1 cellular context compared by ENCODE assay signal in the genomic region with DNA sequence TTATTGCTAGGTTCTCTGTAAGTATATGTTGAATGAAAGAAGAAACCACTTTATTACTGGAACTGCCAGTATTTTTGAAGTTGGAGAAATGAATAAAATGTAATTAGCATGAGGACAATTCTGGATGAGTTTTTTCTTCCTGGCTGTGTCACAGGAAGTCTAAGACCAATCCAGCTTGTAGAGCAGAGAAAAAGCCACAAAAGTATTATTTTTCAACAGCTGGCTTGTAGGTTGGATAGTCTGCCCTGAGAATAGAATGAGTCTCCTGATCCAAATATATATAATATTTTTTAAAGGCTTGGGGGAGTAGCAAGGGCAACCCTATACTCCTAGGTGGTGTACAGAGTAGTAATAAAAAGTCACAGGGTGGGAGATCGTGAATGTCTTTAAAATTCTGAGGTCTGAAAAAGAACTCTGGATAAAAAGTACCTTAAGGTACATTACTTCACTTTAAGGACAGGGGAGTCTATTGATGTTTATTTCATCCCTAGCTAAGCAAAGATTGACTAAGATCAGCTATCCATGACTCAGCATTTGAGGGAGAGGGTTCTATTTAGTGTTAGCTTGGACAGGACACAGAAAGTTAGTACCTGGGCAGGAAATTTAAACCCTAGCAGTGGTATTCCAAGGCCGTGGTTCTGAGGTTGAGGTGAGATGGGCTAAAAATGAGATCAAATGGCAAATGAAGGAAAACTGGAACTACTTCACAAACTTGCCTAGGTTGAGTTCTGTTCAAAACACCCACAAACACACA.
TF ChIP-seq lines count a peak whose summit lies in the region.

No MANE protein-coding gene starts in this region.

TF ChIP-seq in K562, 482 proteins besides CTCF, POLR2A, EP300 and RAD21 (continued from another document and continues in another):
- TF ChIP-seq, protein P1, sequence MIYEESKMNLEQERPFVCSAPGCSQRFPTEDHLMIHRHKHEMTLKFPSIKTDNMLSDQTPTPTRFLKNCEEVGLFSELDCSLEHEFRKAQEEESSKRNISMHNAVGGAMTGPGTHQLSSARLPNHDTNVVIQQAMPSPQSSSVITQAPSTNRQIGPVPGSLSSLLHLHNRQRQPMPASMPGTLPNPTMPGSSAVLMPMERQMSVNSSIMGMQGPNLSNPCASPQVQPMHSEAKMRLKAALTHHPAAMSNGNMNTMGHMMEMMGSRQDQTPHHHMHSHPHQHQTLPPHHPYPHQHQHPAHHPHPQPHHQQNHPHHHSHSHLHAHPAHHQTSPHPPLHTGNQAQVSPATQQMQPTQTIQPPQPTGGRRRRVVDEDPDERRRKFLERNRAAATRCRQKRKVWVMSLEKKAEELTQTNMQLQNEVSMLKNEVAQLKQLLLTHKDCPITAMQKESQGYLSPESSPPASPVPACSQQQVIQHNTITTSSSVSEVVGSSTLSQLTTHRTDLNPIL (CRISPR knock-in tag; IDR thresholded peaks at IDR 0.05): no peak
- TF ChIP-seq DPF2 (IDR thresholded peaks at IDR 0.05) (peak; percentile 65), FOSL1 (tag; conservative IDR thresholded peaks at IDR 0.05) (peak; percentile 18; the same call in 1 of the 2 replicates), SMARCA4 (IDR thresholded peaks at IDR 0.05) (peak; percentile 57), MECOM (CRISPR knock-in tag; IDR thresholded peaks at IDR 0.05) (no peak), ZNF75A (CRISPR knock-in tag; IDR thresholded peaks at IDR 0.05) (no peak), RFX7 (CRISPR knock-in tag; IDR thresholded peaks at IDR 0.05) (no peak), MCM7 (IDR thresholded peaks at IDR 0.05) (no peak), CBX8 (IDR thresholded peaks at IDR 0.05; ENCODE audit: borderline replicate concordance, extremely low read depth, low read depth, low read length, poor library complexity, severe bottlenecking) (no peak), ZNF436 (CRISPR knock-in tag; IDR thresholded peaks at IDR 0.05) (no peak), ARID1B (IDR thresholded peaks at IDR 0.05) (peak; percentile 33; the same call in 1 of the 2 replicates), ZNF561 (CRISPR knock-in tag; conservative IDR thresholded peaks at IDR 0.05) (no peak), TEAD4 (IDR thresholded peaks at IDR 0.05; ENCODE audit: low read length) (no peak), TEAD4 (CRISPR knock-in tag; IDR thresholded peaks at IDR 0.05; ENCODE audit: borderline replicate concordance) (no peak), NCOA2 (IDR thresholded peaks at IDR 0.05; ENCODE audit: partially characterized antibody in 2 of 2) (no peak), NONO (IDR thresholded peaks at IDR 0.05; ENCODE audit: low read depth in 2 of 2, low read length in 1 of 2) (no peak), KAT8 (IDR thresholded peaks at IDR 0.05; ENCODE audit: low read depth) (no peak), NR2C1 (IDR thresholded peaks at IDR 0.05) (no peak), NR2C1 (tag; IDR thresholded peaks at IDR 0.05) (no peak), JUND (IDR thresholded peaks at IDR 0.05; ENCODE audit: borderline replicate concordance, low read depth, low read length) (no peak), JUND (tag; IDR thresholded peaks at IDR 0.05; ENCODE audit: borderline replicate concordance, low read depth, low read length) (peak; percentile 38; the same call in 1 of the 3 replicates), NFIC (IDR thresholded peaks at IDR 0.05) (no peak), HDGF (IDR thresholded peaks at IDR 0.05) (no peak), CTBP1 (IDR thresholded peaks at IDR 0.05; ENCODE audit: borderline replicate concordance) (no peak), ZC3H11A (IDR thresholded peaks at IDR 0.05; ENCODE audit: low read depth, low read length) (no peak), ARID2 (IDR thresholded peaks at IDR 0.05) (no peak), TCF3 (CRISPR knock-in tag; IDR thresholded peaks at IDR 0.05) (no peak), MAFG (tag; conservative IDR thresholded peaks at IDR 0.05) (peak; percentile 96), SP1 (CRISPR knock-in tag; IDR thresholded peaks at IDR 0.05) (no peak), ZNF384 (IDR thresholded peaks at IDR 0.05; ENCODE audit: low read depth, low read length) (no peak), NFRKB (IDR thresholded peaks at IDR 0.05; ENCODE audit: low read depth) (no peak), HLTF (IDR thresholded peaks at IDR 0.05) (no peak), SMAD3 (CRISPR knock-in tag; conservative IDR thresholded peaks at IDR 0.05) (no peak), NBN (IDR thresholded peaks at IDR 0.05; ENCODE audit: low read depth) (no peak), MCM3 (IDR thresholded peaks at IDR 0.05) (no peak), ZNF586 (CRISPR knock-in tag; conservative IDR thresholded peaks at IDR 0.05) (no peak), MYBL2 (IDR thresholded peaks at IDR 0.05; ENCODE audit: low read depth) (no peak), MYBL2 (CRISPR knock-in tag; IDR thresholded peaks at IDR 0.05; ENCODE audit: borderline replicate concordance) (no peak), NFYB (IDR thresholded peaks at IDR 0.05; ENCODE audit: extremely low read depth, insufficient read length) (no peak), SMARCE1 (IDR thresholded peaks at IDR 0.05) (0 out of 2 replicates have a peak, but pooled peaks have one; percentile 15), ZNF121 (CRISPR knock-in tag; conservative IDR thresholded peaks at IDR 0.05) (no peak), RFX5 (IDR thresholded peaks at IDR 0.05; ENCODE audit: low read depth, low read length) (no peak), ZNF668 (CRISPR knock-in tag; IDR thresholded peaks at IDR 0.05) (no peak)
- TF ChIP-seq, protein P2, sequence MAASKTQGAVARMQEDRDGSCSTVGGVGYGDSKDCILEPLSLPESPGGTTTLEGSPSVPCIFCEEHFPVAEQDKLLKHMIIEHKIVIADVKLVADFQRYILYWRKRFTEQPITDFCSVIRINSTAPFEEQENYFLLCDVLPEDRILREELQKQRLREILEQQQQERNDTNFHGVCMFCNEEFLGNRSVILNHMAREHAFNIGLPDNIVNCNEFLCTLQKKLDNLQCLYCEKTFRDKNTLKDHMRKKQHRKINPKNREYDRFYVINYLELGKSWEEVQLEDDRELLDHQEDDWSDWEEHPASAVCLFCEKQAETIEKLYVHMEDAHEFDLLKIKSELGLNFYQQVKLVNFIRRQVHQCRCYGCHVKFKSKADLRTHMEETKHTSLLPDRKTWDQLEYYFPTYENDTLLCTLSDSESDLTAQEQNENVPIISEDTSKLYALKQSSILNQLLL (CRISPR knock-in tag; IDR thresholded peaks at IDR 0.05; ENCODE audit: borderline replicate concordance): no peak
- TF ChIP-seq, protein P3, sequence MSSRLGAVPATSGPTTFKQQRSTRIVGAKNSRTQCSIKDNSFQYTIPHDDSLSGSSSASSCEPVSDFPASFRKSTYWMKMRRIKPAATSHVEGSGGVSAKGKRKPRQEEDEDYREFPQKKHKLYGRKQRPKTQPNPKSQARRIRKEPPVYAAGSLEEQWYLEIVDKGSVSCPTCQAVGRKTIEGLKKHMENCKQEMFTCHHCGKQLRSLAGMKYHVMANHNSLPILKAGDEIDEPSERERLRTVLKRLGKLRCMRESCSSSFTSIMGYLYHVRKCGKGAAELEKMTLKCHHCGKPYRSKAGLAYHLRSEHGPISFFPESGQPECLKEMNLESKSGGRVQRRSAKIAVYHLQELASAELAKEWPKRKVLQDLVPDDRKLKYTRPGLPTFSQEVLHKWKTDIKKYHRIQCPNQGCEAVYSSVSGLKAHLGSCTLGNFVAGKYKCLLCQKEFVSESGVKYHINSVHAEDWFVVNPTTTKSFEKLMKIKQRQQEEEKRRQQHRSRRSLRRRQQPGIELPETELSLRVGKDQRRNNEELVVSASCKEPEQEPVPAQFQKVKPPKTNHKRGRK (tag; IDR thresholded peaks at IDR 0.05): no peak
- TF ChIP-seq, protein P4, sequence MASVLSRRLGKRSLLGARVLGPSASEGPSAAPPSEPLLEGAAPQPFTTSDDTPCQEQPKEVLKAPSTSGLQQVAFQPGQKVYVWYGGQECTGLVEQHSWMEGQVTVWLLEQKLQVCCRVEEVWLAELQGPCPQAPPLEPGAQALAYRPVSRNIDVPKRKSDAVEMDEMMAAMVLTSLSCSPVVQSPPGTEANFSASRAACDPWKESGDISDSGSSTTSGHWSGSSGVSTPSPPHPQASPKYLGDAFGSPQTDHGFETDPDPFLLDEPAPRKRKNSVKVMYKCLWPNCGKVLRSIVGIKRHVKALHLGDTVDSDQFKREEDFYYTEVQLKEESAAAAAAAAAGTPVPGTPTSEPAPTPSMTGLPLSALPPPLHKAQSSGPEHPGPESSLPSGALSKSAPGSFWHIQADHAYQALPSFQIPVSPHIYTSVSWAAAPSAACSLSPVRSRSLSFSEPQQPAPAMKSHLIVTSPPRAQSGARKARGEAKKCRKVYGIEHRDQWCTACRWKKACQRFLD (CRISPR knock-in tag; IDR thresholded peaks at IDR 0.05): no peak
- TF ChIP-seq, protein P5, sequence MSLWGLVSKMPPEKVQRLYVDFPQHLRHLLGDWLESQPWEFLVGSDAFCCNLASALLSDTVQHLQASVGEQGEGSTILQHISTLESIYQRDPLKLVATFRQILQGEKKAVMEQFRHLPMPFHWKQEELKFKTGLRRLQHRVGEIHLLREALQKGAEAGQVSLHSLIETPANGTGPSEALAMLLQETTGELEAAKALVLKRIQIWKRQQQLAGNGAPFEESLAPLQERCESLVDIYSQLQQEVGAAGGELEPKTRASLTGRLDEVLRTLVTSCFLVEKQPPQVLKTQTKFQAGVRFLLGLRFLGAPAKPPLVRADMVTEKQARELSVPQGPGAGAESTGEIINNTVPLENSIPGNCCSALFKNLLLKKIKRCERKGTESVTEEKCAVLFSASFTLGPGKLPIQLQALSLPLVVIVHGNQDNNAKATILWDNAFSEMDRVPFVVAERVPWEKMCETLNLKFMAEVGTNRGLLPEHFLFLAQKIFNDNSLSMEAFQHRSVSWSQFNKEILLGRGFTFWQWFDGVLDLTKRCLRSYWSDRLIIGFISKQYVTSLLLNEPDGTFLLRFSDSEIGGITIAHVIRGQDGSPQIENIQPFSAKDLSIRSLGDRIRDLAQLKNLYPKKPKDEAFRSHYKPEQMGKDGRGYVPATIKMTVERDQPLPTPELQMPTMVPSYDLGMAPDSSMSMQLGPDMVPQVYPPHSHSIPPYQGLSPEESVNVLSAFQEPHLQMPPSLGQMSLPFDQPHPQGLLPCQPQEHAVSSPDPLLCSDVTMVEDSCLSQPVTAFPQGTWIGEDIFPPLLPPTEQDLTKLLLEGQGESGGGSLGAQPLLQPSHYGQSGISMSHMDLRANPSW (CRISPR knock-in tag; IDR thresholded peaks at IDR 0.05): no peak
- TF ChIP-seq, protein P6, sequence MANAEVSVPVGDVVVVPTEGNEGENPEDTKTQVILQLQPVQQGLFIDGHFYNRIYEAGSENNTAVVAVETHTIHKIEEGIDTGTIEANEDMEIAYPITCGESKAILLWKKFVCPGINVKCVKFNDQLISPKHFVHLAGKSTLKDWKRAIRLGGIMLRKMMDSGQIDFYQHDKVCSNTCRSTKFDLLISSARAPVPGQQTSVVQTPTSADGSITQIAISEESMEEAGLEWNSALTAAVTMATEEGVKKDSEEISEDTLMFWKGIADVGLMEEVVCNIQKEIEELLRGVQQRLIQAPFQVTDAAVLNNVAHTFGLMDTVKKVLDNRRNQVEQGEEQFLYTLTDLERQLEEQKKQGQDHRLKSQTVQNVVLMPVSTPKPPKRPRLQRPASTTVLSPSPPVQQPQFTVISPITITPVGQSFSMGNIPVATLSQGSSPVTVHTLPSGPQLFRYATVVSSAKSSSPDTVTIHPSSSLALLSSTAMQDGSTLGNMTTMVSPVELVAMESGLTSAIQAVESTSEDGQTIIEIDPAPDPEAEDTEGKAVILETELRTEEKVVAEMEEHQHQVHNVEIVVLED (CRISPR knock-in tag; IDR thresholded peaks at IDR 0.05): no peak
- TF ChIP-seq, protein P7, sequence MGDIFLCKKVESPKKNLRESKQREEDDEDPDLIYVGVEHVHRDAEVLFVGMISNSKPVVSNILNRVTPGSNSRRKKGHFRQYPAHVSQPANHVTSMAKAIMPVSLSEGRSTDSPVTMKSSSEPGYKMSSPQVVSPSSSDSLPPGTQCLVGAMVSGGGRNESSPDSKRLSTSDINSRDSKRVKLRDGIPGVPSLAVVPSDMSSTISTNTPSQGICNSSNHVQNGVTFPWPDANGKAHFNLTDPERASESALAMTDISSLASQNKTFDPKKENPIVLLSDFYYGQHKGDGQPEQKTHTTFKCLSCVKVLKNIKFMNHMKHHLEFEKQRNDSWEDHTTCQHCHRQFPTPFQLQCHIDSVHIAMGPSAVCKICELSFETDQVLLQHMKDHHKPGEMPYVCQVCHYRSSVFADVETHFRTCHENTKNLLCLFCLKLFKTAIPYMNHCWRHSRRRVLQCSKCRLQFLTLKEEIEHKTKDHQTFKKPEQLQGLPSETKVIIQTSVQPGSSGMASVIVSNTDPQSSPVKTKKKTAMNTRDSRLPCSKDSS (IDR thresholded peaks at IDR 0.05; ENCODE audit: low read depth, partially characterized antibody): no peak
- TF ChIP-seq, protein P8, sequence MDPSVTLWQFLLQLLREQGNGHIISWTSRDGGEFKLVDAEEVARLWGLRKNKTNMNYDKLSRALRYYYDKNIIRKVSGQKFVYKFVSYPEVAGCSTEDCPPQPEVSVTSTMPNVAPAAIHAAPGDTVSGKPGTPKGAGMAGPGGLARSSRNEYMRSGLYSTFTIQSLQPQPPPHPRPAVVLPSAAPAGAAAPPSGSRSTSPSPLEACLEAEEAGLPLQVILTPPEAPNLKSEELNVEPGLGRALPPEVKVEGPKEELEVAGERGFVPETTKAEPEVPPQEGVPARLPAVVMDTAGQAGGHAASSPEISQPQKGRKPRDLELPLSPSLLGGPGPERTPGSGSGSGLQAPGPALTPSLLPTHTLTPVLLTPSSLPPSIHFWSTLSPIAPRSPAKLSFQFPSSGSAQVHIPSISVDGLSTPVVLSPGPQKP (CRISPR knock-in tag; IDR thresholded peaks at IDR 0.05): no peak
- TF ChIP-seq, protein P9, sequence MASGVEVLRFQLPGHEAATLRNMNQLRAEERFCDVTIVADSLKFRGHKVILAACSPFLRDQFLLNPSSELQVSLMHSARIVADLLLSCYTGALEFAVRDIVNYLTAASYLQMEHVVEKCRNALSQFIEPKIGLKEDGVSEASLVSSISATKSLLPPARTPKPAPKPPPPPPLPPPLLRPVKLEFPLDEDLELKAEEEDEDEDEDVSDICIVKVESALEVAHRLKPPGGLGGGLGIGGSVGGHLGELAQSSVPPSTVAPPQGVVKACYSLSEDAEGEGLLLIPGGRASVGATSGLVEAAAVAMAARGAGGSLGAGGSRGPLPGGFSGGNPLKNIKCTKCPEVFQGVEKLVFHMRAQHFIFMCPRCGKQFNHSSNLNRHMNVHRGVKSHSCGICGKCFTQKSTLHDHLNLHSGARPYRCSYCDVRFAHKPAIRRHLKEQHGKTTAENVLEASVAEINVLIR (CRISPR knock-in tag; IDR thresholded peaks at IDR 0.05): no peak
- TF ChIP-seq, protein P10, sequence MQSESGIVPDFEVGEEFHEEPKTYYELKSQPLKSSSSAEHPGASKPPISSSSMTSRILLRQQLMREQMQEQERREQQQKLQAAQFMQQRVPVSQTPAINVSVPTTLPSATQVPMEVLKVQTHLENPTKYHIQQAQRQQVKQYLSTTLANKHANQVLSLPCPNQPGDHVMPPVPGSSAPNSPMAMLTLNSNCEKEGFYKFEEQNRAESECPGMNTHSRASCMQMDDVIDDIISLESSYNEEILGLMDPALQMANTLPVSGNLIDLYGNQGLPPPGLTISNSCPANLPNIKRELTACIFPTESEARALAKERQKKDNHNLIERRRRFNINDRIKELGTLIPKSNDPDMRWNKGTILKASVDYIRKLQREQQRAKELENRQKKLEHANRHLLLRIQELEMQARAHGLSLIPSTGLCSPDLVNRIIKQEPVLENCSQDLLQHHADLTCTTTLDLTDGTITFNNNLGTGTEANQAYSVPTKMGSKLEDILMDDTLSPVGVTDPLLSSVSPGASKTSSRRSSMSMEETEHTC (IDR thresholded peaks at IDR 0.05): no peak
